ENCODE assay signal across 1 cellular context in the genomic region with DNA sequence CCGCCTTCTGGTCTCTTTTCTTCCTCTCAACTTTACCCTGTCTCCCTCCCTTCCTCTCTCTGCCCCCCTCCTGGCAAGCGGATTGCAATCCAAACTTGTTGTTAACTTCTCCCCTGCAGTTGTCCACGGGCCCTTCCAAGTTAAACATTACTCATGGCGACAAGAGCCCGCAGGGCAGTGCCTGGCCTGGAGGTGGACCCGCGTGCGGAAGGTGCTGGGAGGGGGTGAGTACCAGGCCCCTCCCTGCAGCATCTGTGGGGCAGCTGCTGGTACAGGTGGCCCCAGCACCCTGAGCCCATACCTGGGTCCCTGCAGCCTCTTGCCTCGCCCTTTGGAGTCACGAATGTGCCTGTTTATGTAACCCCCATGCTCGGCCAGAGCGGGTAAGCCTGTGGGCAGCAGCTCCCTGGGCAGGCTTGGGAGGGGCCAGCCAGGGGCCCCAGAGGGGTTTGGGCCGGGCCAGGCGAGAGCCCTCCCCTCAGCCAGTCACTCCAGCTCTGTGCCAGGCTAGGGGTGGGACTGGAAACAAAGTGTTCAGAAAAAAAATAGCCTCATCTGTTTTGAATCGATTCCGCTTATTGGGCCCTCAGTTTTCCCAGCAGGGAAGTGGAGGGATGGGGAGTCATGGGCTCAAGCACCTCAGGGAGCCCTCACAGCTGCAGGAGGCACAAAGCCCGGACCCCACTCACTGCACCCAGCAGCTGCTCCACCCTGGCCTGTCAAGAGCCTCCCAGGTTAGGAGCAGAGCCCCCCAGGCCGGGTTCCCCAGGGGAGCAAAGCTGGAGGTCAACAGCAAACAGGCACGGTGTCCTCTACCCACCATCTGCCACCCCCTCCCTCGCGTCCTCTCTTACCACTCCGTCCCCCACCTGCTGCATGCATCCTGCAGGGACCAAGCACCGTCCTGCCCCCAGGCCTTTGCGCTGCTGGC.
TF ChIP-seq lines count a peak whose summit lies in the region.

No MANE protein-coding gene starts in this region.

TF ChIP-seq in H1, 55 proteins besides CTCF, POLR2A, EP300 and RAD21:
- TF ChIP-seq KDM4A (IDR thresholded peaks at IDR 0.05; ENCODE audit: low read depth, low read length, severe bottlenecking) (no peak), TAF7 (optimal IDR thresholded peaks at IDR 0.05; ENCODE audit: borderline replicate concordance, low read depth, low read length) (no peak), POLR2AphosphoS5 (IDR thresholded peaks at IDR 0.05; ENCODE audit: low read depth, low read length) (no peak), HDAC6 (IDR thresholded peaks at IDR 0.05; ENCODE audit: low read depth, low read length) (no peak)
